In the genomic region with DNA sequence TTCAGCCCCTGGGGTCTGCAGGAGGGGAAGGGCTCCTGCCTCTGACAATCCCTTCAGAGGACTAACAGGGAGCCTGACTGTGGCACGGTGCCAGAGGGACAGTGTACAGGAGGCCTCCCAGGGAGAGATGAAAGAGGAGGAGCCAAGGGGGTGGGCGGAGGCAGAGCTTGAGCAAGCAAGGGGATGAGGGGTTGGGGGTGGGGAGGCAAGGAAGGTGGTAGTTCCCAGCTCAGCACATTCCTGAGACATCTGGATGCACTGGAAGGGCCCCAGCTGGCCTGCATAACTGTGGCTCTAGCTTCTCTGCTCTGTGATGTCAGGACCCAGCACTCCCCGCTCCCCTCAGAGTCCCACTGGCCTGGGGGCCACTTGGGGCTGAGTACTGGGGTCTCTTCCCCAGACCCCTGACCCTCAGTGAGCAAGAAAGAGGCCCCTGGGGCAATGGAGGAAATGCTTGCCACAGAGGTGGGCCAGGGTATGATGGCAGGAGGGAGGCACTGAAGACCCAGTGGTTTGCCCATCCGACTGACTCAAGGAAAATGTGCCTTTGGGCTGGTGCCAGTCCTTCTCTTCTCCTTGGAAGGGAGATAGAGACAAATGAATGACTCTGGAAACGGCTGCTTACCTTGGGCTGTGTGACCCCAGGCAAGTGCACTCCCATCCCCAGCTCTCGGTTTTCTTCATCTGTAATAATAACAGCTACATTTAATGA, we compare ENCODE assay signal across 9 cellular contexts. TPM values are rescaled to one million over a fixed set of nuclear protein-coding genes. Genes with fewer than 3 reads are reported as not detected.
DNase-seq lines count a peak whose midpoint lies in the region; ATAC-seq, FAIRE-seq and TF ChIP-seq lines count a peak whose summit lies in the region.
"Had no signal": no experiment of that assay in that cellular context is flagged by ENCODE, and none has a peak within 500 bp of the region (broad histone marks: within the 10 kb centered on the region; RNA-seq: fewer than 3 reads in every experiment).

No MANE protein-coding gene starts in this region.

- H3K4me3 ChIP-seq in body of pancreas = no peak overlapping the region
- H3K4me3 ChIP-seq in left lung = no peak overlapping the region
- no peak overlapping the region for H3K4me3 ChIP-seq in small intestine (ENCODE audit: low read depth in 1 of 2, low read length in 2 of 2)

- peak overlapping the region in 1 of 4 donors; percentile 32 for H3K27ac ChIP-seq in body of pancreas
- peak overlapping the region in 1 of 2 donors; percentile 81 for H3K27ac ChIP-seq in left lung
- peak overlapping the region in 1 of 2 donors; percentile 69 for H3K27ac ChIP-seq in small intestine (ENCODE audit: low read depth in 1 of 2, low read length in 1 of 2)
- H3K27ac ChIP-seq: KMS-11 had no signal

- FAIRE-seq in small intestine (lab: Jason Lieb, UNC) = no peak

- WGBS in body of pancreas, 2 donors = 60 to 70% methylated on average over 6 of the region's 6 CpGs
- WGBS in small intestine, 3 donors = 51 to 64% (median 62%) methylated on average over 6 of the region's 6 CpGs

- peak; percentile 54 for ATAC-seq in Right ventricle myocardium superior (ENCODE audit: poor library complexity)
- no peak for ATAC-seq in body of pancreas
- peak; percentile 48 for ATAC-seq in left lung
- ATAC-seq in HG02938 (IDR thresholded peaks at IDR 0.05; ENCODE audit: unreplicated experiment) = no peak
- no peak for ATAC-seq in GM19455 (IDR thresholded peaks at IDR 0.05; ENCODE audit: unreplicated experiment)
- ATAC-seq in HG02870 (IDR thresholded peaks at IDR 0.05; ENCODE audit: unreplicated experiment) = no peak

- intact Hi-C loops in Right ventricle myocardium superior (cut with DNase I) (no loop called here), cardiac septum (cut with DNase I) (no loop called here), body of pancreas (cut with DNase I) (no loop called here), left lung (cut with DNase I) (no loop called here)

- H3K9me3 ChIP-seq in body of pancreas (no peaks in the 10 kb centered on the region), left lung (no peaks in the 10 kb centered on the region), small intestine (ENCODE audit: control insufficient read depth, low read depth) (no peaks in the 10 kb centered on the region)

- no peaks in the 10 kb centered on the region for H3K27me3 ChIP-seq in body of pancreas
- H3K27me3 ChIP-seq in left lung = peaks cover 0 to 10% of the 10 kb centered on the region in 2 donors
- no peaks in the 10 kb centered on the region for H3K27me3 ChIP-seq in small intestine (ENCODE audit: control insufficient read depth in 2 of 2, insufficient read depth in 2 of 2, low read length in 2 of 2)

- no peak for TF ChIP-seq CTCF in body of pancreas (IDR thresholded peaks at IDR 0.05)
- TF ChIP-seq CTCF in left lung (IDR thresholded peaks at IDR 0.05) = no peak

- H3K36me3 ChIP-seq in body of pancreas (replicated peaks in 1 of 2; ENCODE audit: insufficient read depth in 1 of 2, low read depth in 2 of 2) (no peaks in the 10 kb centered on the region), left lung (no peaks in the 10 kb centered on the region), small intestine (ENCODE audit: control insufficient read depth in 2 of 2, insufficient read depth in 2 of 2, low read length in 2 of 2) (no peaks in the 10 kb centered on the region)

- TF ChIP-seq POLR2A in body of pancreas (IDR thresholded peaks at IDR 0.05) = no peak

- H3K4me1 ChIP-seq in body of pancreas (peaks cover 43% of the 10 kb centered on the region), left lung (peaks cover 35 to 45% of the 10 kb centered on the region in 2 donors), small intestine (ENCODE audit: control insufficient read depth in 2 of 2, insufficient read depth in 1 of 2, low read depth in 1 of 2, low read length in 1 of 2) (no peaks in the 10 kb centered on the region)

- DNase-seq in Right ventricle myocardium superior (peak; percentile 86), cardiac septum (ENCODE audit: low spot score) (no peak), body of pancreas (peak; percentile 64 to 83 (median 76)), left lung (peak; percentile 84 to 91), small intestine (no peak)

RNA-seq across cellular contexts. Expression of a gene that starts 13.3 kb away (rescaled TPM):
- 69.2 TPM for total RNA-seq in Right ventricle myocardium superior
- 8.6 TPM for total RNA-seq in cardiac septum
- total RNA-seq in body of pancreas = 10 to 100 TPM; 20.8 to 22.7 TPM
- total RNA-seq in left lung = 10 to 100 TPM; 40.5 to 59.3 TPM
- 10 to 100 TPM; 14.3 to 36.9 (median 15.7) TPM for polyA plus RNA-seq in small intestine

RNA-seq across cellular contexts. Expression of a gene that starts 56.5 kb away (rescaled TPM):
- total RNA-seq in Right ventricle myocardium superior = 65.8 TPM
- total RNA-seq in cardiac septum = 66.8 TPM
- 10 to 100 TPM; 79.4 to 86.4 TPM for total RNA-seq in body of pancreas
- 10 to 100 TPM; 40.5 to 65.1 TPM for total RNA-seq in left lung
- polyA plus RNA-seq in small intestine = 100 to 1,000 TPM in 2 of 3 donors, 10 to 100 TPM in 1; 90.1 to 122 (median 117) TPM

Comparison
In these comparisons a context has a peak if more than half of its experiments do, and no peak if none do; other contexts are left out.
1. DNase-seq: peak in Right ventricle myocardium superior (single experiment), body of pancreas (4 of 4) and left lung (2 of 2); none in cardiac septum (single experiment) and small intestine (single experiment).
2. ATAC-seq: peak in Right ventricle myocardium superior (single experiment) and left lung (single experiment); none in body of pancreas (single experiment), HG02938 (single experiment), GM19455 (single experiment) and HG02870 (single experiment).